Comparison of ENCODE assay signal across 36 cellular contexts in genomic region chrX:122940199-122940598, GRCh38.
"Had no signal": no experiment of that assay in that cellular context is flagged by ENCODE, and none has a peak within 500 bp of the region (broad histone marks: within the 10 kb centered on the region; RNA-seq: fewer than 3 reads in every experiment).

No MANE protein-coding gene starts in this region.

- DNase-seq: Karpas-422, Kasumi-1, MG63, MM.1S, MV-4-11, NCI-H1048, NCI-H1092, NCI-H1092 treated with DMSO at 0.1 percent for 48 hours, NCI-H1105, NCI-H1105 treated with DMSO at 0.1 percent for 48 hours, NCI-H1417, NCI-H1417 treated with DMSO at 0.1 percent for 48 hours, NCI-H1436, NCI-H1436 treated with DMSO at 0.1 percent for 48 hours, NCI-H146, NCI-H1694, NCI-H1694 treated with DMSO at 0.1 percent for 48 hours, NCI-H187, NCI-H187 treated with DMSO at 0.1 percent for 48 hours, NCI-H1930, NCI-H2029, NCI-H2029 treated with DMSO at 0.1 percent for 48 hours, NCI-H2081, NCI-H2081 treated with DMSO at 0.1 percent for 48 hours, NCI-H2107, NCI-H2171, NCI-H2171 treated with DMSO at 0.1 percent for 48 hours, NCI-H2227 treated with DMSO at 0.1 percent for 48 hours, NCI-H226, NCI-H345, NCI-H446, NCI-H446 treated with DMSO at 0.1 percent for 48 hours, NCI-H510A, NCI-H510A treated with DMSO at 0.1 percent for 48 hours, NCI-H524, NCI-H524 treated with DMSO at 0.1 percent for 48 hours had no signal

- H3K36me3 ChIP-seq: MG63 had no signal

- H3K27me3 ChIP-seq: MG63 had no signal

- H3K9me3 ChIP-seq: MG63 had no signal

- H3K4me3 ChIP-seq: MG63 had no signal
